In the genomic region with DNA sequence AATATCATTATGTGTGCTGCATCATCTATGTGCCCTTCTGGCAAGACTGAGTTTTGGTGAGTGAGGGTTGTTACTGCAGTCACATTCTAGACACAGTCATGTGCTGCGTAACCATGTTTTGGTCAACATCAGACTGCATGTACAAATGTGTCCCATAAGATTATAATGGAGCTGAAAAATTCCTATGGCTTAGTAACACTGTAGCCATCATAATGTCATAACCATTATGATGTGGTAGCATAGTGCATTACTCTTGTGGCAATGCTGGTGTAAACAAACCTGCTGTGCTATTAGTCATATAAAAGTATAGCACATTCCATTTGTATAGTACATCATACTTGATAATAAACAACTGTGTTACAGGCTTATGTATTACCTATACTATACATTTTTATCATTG, we compare ENCODE assay signal across 17 cellular contexts.
DNase-seq lines count a peak whose midpoint lies in the region.
"Had no signal": no experiment of that assay in that cellular context is flagged by ENCODE, and none has a peak within 500 bp of the region (broad histone marks: within the 10 kb centered on the region; RNA-seq: fewer than 3 reads in every experiment).

No MANE protein-coding gene starts in this region.

- peak; percentile 25 for DNase-seq in H4 (ENCODE audit: low spot score)
- peak; percentile 56 for DNase-seq in RKO (ENCODE audit: low spot score)
- DNase-seq in epithelial cell of prostate (ENCODE audit: low read depth, low spot score), result peak; percentile 53
- peak; percentile 17 for DNase-seq in renal cortical epithelial cell (ENCODE audit: low read depth)
- no peak for DNase-seq in NCI-H2196 treated with DMSO at 0.1 percent for 48 hours (lab: John Stamatoyannopoulos, UW; ENCODE audit: unreplicated experiment)
- DNase-seq in DMS153 (lab: John Stamatoyannopoulos, UW), result no peak
- no peak for DNase-seq in KG1 (lab: John Stamatoyannopoulos, UW)
- DNase-seq: activated CD8-positive, alpha-beta memory T cell treated with anti-CD3 and anti-CD28 coated beads for 24 hours; activated naive CD8-positive, alpha-beta T cell treated with anti-CD3 and anti-CD28 coated beads for 36 hours; effector CD8-positive, alpha-beta T cell; foreskin melanocyte; GF-D8; left ventricle myocardium inferior; NCI-H1092; NCI-H82; right lobe of liver; stimulated activated CD4-positive, alpha-beta T cell treated with anti-CD3 and anti-CD28 coated beads, Interleukin-2, amount 100 ng/mL, for 24 hours had no signal

- peak overlapping the region; percentile 82 for H3K27ac ChIP-seq in epithelial cell of prostate
- H3K27ac ChIP-seq: left ventricle myocardium inferior, right lobe of liver had no signal

Comparison
In these comparisons a context has a peak if more than half of its experiments do, and no peak if none do; other contexts are left out.
1. DNase-seq: peak in H4 (single experiment), RKO (single experiment), epithelial cell of prostate (single experiment) and renal cortical epithelial cell (single experiment); none in NCI-H2196 treated with DMSO at 0.1 percent for 48 hours (single experiment), DMS153 (single experiment) and KG1 (single experiment).